ENCODE assay signal across 10 cellular contexts in the genomic region with DNA sequence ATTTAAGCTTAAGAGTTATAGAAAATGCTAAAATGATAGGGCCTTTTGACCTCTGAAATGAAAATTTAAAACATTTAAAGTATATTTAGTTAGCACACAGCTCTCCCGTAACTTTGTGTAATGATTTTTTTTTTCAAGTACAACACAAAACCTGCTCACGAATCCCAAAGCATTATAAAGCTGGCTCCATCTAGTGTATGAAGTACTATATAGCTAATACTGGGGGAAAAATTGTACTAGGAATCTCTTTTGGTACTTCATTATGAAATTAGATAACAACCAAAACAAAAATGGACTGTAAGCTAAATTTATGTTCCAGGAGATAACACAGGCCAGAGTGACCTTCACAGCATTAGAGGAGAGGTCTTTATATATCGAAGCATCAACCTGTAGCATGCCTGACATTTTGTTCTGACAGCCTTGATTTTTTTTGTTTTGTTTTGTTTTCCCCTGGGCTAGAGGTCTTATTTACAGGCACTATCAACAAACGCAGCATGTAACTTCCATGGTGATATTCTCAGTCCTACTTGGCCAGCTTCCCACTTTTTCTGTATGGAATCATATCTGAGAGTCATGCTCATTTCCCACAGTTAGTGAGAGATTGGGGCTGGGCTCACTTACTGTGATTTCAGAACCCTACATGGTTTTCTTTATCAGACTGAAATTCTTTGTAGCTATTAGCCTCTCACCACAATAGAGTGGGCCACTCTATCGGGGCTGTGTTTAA.
DNase-seq lines count a peak whose midpoint lies in the region; ATAC-seq and TF ChIP-seq lines count a peak whose summit lies in the region.
"Had no signal": no experiment of that assay in that cellular context is flagged by ENCODE, and none has a peak within 500 bp of the region (broad histone marks: within the 10 kb centered on the region; RNA-seq: fewer than 3 reads in every experiment).

No MANE protein-coding gene starts in this region.

- CTCF ChIA-PET in AG04449 (lab: Yijun Ruan, JAX): interaction anchor here (0.6 to 3.2 kb wide), 20 partner anchors 9 to 172 kb away, joined by 3 to 54 read pairs (median 4); a partner anchor contains a TSS

- no peaks in the 10 kb centered on the region for H3K4me1 ChIP-seq in right lobe of liver
- H3K4me1 ChIP-seq: suprapubic skin had no signal

- DNase-seq in AG04449 (ENCODE audit: low read depth, low spot score) (no peak), NAMALWA (ENCODE audit: low spot score) (peak; percentile 13), caudate nucleus (lab: John Stamatoyannopoulos, UW) (peak in 1 of 61 donors; percentile 30), right lobe of liver (no peak), NCI-H187 treated with DMSO at 0.1 percent for 48 hours (lab: John Stamatoyannopoulos, UW) (no peak), lower leg skin (ENCODE audit: low spot score in 2 of 2) (no peak)
- DNase-seq in activated naive CD4-positive, alpha-beta T cell treated with Interleukin-2 at 50 U/mL for 16 hours: no peak
- DNase-seq: activated CD4-positive, alpha-beta memory T cell treated with anti-CD3 and anti-CD28 coated beads for 36 hours had no signal

- TF ChIP-seq POLR2A in right lobe of liver (IDR thresholded peaks at IDR 0.05): no peak
- no peak for TF ChIP-seq POLR2A in lower leg skin (IDR thresholded peaks at IDR 0.05)

- H3K9me3 ChIP-seq in right lobe of liver: no peaks in the 10 kb centered on the region
- H3K9me3 ChIP-seq: suprapubic skin had no signal

- H3K36me3 ChIP-seq in right lobe of liver: no peaks in the 10 kb centered on the region
- H3K36me3 ChIP-seq: suprapubic skin had no signal

- TF ChIP-seq CTCF in AG04449 (IDR thresholded peaks at IDR 0.05; ENCODE audit: insufficient read depth, low read length, missing control alignments): peak; percentile 39
- TF ChIP-seq CTCF in right lobe of liver (IDR thresholded peaks at IDR 0.05): peak in 3 of 4 donors; percentile 31 to 48 (median 43)
- no peak for TF ChIP-seq CTCF in lower leg skin (IDR thresholded peaks at IDR 0.05)

- H3K27ac ChIP-seq in caudate nucleus (ENCODE audit: low read depth, low read length) (peak overlapping the region; percentile 24), right lobe of liver (no peak overlapping the region)
- H3K27ac ChIP-seq: suprapubic skin had no signal

- WGBS in right lobe of liver (ENCODE audit: insufficient coverage, low coverage, low lambda C conversion rate, missing lambda C conversion rate): 18% methylated on average over 5 of the region's 5 CpGs
- WGBS in lower leg skin, 2 donors: 32 to 34% methylated on average over 5 of the region's 5 CpGs

- peak; percentile 42 to 71 (median 67) for ATAC-seq in right lobe of liver
- no peak for ATAC-seq in GM19023 (IDR thresholded peaks at IDR 0.05; ENCODE audit: unreplicated experiment)

- H3K27me3 ChIP-seq in right lobe of liver: no peaks in the 10 kb centered on the region
- H3K27me3 ChIP-seq: suprapubic skin had no signal

- POLR2A ChIA-PET in AG04449 (lab: Yijun Ruan, JAX): interaction anchor here (0.5 kb wide), 1 partner anchor 688 kb away, joined by 3 read pairs; no protein-coding TSS in a partner anchor

- intact Hi-C loops in right lobe of liver (cut with DNase I) (no loop called here), lower leg skin (cut with DNase I; ENCODE audit: low total_unique reads) (loop anchor here (10.0 kb wide), 1 partner anchor 171 kb away; no protein-coding TSS in a partner anchor)

- H3K4me3 ChIP-seq in AG04449 (ENCODE audit: low read depth, low read length) (no peak overlapping the region), right lobe of liver (no peak overlapping the region), lower leg skin (ENCODE audit: low read depth, poor library complexity, severe bottlenecking) (no peak overlapping the region)
- H3K4me3 ChIP-seq: suprapubic skin had no signal

Comparison
In these comparisons a context has a peak if more than half of its experiments do, and no peak if none do; other contexts are left out.
1. CTCF ChIP-seq: peak in AG04449 (single experiment) and right lobe of liver (3 of 4); none in lower leg skin (0 of 3).